ENCODE assay signal across 1 cellular context in the genomic region with DNA sequence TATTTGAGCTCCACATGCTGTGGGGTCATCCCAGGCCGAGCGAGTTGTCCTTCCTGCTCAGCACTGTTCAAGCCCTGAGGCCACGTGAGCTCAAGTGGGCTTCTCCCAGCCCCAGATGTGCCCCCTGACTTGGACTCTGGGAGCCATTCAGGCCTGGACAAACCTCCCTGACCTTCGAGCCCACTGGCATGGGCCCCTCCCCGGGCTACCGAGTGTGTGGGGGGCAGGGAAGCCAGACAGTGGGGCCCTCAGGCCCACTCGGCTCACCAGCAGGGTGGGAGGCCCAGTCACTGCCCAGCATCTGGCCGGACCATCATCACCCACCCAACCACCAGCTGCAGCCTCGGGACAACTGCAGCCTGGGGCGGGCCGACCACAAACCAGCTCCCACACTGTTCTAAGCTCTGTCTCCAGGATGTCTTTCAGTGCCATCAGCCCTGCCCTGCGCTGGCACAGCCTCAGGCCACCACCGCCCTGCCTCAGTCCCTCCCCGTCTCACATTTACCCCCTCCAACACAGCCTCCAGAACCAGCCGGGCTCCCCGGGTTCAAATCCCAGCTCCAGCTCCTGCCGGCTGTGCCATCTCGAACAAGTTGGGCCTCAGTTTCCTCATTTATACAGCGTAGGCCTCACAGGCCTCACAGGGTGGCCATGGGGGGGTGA.
A peak's percentile ranks its signal among the peaks of the same experiment; 100 is the strongest.
TF ChIP-seq lines count a peak whose summit lies in the region.

No MANE protein-coding gene starts in this region.

TF ChIP-seq in K562, 482 proteins besides CTCF, POLR2A, EP300 and RAD21:
- no peak for TF ChIP-seq ZNF785 (CRISPR knock-in tag; IDR thresholded peaks at IDR 0.05)
- peak; percentile 44 for TF ChIP-seq PCBP1 (IDR thresholded peaks at IDR 0.05; ENCODE audit: low read depth, low read length, poor library complexity, severe bottlenecking)
- TF ChIP-seq ZNF830 (CRISPR knock-in tag; IDR thresholded peaks at IDR 0.05): no peak
- no peak for TF ChIP-seq BCL6 (CRISPR knock-in tag; IDR thresholded peaks at IDR 0.05)
- 0 out of 2 replicates have a peak, but pooled peaks have one; percentile 38 for TF ChIP-seq IRF2 (CRISPR knock-in tag; IDR thresholded peaks at IDR 0.05)
